In the genomic region with DNA sequence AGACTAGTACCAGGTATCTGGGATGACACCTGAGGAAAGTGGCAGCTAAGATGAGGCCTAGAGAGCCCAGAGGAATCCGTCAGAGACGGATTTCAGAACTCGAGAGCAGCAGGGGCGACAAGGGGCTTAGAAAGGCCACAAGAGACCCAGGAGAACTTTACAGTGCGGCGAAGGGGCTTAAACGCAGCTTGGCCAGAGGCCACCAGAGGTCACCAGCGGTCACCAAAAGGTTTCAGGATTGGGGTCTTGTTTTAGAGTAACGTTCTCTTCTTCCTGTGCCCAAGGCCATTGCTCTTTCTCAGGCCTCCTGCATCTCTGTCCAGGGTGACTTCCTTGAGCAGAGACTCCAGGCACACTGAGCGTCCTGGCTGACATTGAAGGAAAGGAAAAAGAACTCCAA, we compare ENCODE assay signal across 4 cellular contexts.
A peak's percentile ranks its signal among the peaks of the same experiment; 100 is the strongest.
TF ChIP-seq lines count a peak whose summit lies in the region.

No MANE protein-coding gene starts in this region.

TF ChIP-seq in SK-N-SH, 30 proteins besides CTCF, POLR2A, EP300 and RAD21:
- no peak for TF ChIP-seq MXI1 (IDR thresholded peaks at IDR 0.05; ENCODE audit: low read depth, low read length)
- no peak for TF ChIP-seq POLR2AphosphoS5 (IDR thresholded peaks at IDR 0.05; ENCODE audit: low read depth, low read length)
- TF ChIP-seq RXRA (IDR thresholded peaks at IDR 0.05; ENCODE audit: borderline replicate concordance, low read depth) = no peak
- no peak for TF ChIP-seq RFX5 (IDR thresholded peaks at IDR 0.05; ENCODE audit: low read length)
- TF ChIP-seq NRF1 (IDR thresholded peaks at IDR 0.05; ENCODE audit: low read depth, low read length) = no peak
- TF ChIP-seq SMC3 (IDR thresholded peaks at IDR 0.05; ENCODE audit: low read depth, low read length) = peak; percentile 40; the same call in 1 of the 2 replicates
- TF ChIP-seq NFIC (IDR thresholded peaks at IDR 0.05; ENCODE audit: borderline replicate concordance) = no peak
- TF ChIP-seq JUND (IDR thresholded peaks at IDR 0.05) = no peak

TF ChIP-seq in SK-N-SH treated with all-trans-retinoic acid at 6 μM for 48 hours, 23 proteins besides CTCF, POLR2A, EP300 and RAD21:
- TF ChIP-seq PPARA (CRISPR knock-in tag; IDR thresholded peaks at IDR 0.05; ENCODE audit: borderline replicate concordance) (no peak), ZNF565 (CRISPR knock-in tag; conservative IDR thresholded peaks at IDR 0.05; ENCODE audit: low read depth) (no peak), OSR1 (CRISPR knock-in tag; IDR thresholded peaks at IDR 0.05) (no peak), SNAI2 (CRISPR knock-in tag; IDR thresholded peaks at IDR 0.05) (no peak), ARNTL (CRISPR knock-in tag; IDR thresholded peaks at IDR 0.05; ENCODE audit: borderline replicate concordance, low read depth) (no peak), ZNF70 (CRISPR knock-in tag; IDR thresholded peaks at IDR 0.05) (no peak), TCF4 (CRISPR knock-in tag; IDR thresholded peaks at IDR 0.05; ENCODE audit: borderline replicate concordance) (no peak), ISL1 (CRISPR knock-in tag; IDR thresholded peaks at IDR 0.05) (no peak), CSDC2 (CRISPR knock-in tag; IDR thresholded peaks at IDR 0.05) (no peak), BACH2 (CRISPR knock-in tag; IDR thresholded peaks at IDR 0.05; ENCODE audit: borderline replicate concordance) (no peak), ZFP30 (CRISPR knock-in tag; IDR thresholded peaks at IDR 0.05) (no peak)
- TF ChIP-seq, protein P1, sequence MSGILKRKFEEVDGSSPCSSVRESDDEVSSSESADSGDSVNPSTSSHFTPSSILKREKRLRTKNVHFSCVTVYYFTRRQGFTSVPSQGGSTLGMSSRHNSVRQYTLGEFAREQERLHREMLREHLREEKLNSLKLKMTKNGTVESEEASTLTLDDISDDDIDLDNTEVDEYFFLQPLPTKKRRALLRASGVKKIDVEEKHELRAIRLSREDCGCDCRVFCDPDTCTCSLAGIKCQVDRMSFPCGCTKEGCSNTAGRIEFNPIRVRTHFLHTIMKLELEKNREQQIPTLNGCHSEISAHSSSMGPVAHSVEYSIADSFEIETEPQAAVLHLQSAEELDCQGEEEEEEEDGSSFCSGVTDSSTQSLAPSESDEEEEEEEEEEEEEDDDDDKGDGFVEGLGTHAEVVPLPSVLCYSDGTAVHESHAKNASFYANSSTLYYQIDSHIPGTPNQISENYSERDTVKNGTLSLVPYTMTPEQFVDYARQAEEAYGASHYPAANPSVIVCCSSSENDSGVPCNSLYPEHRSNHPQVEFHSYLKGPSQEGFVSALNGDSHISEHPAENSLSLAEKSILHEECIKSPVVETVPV (CRISPR knock-in tag; IDR thresholded peaks at IDR 0.05) = no peak
- TF ChIP-seq, protein P2, sequence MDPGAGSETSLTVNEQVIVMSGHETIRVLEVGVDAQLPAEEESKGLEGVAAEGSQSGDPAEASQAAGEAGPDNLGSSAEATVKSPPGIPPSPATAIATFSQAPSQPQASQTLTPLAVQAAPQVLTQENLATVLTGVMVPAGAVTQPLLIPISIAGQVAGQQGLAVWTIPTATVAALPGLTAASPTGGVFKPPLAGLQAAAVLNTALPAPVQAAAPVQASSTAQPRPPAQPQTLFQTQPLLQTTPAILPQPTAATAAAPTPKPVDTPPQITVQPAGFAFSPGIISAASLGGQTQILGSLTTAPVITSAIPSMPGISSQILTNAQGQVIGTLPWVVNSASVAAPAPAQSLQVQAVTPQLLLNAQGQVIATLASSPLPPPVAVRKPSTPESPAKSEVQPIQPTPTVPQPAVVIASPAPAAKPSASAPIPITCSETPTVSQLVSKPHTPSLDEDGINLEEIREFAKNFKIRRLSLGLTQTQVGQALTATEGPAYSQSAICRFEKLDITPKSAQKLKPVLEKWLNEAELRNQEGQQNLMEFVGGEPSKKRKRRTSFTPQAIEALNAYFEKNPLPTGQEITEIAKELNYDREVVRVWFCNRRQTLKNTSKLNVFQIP (CRISPR knock-in tag; IDR thresholded peaks at IDR 0.05; ENCODE audit: borderline replicate concordance, low read depth) = no peak
TF ChIP-seq in SK-N-SH treated with all-trans-retinoic acid at 6 μM for 48 hours: peak in this region for 0.

TF ChIP-seq in IMR-90, 13 proteins besides CTCF, POLR2A, EP300 and RAD21:
- TF ChIP-seq CEBPB (IDR thresholded peaks at IDR 0.05; ENCODE audit: low read depth, low read length) (no peak), RFX5 (IDR thresholded peaks at IDR 0.05; ENCODE audit: low read depth, low read length) (no peak), MXI1 (IDR thresholded peaks at IDR 0.05; ENCODE audit: borderline replicate concordance, low read depth, low read length) (no peak), SMC3 (IDR thresholded peaks at IDR 0.05; ENCODE audit: low read depth, low read length) (no peak), BHLHE40 (IDR thresholded peaks at IDR 0.05; ENCODE audit: low read depth, low read length) (no peak), MAFK (IDR thresholded peaks at IDR 0.05; ENCODE audit: low read depth, low read length) (no peak), NFE2L2 (IDR thresholded peaks at IDR 0.05; ENCODE audit: low read depth, low read length) (no peak), MAZ (IDR thresholded peaks at IDR 0.05; ENCODE audit: borderline replicate concordance, low read depth, low read length) (no peak), CHD1 (IDR thresholded peaks at IDR 0.05; ENCODE audit: low read depth, low read length) (no peak), RCOR1 (IDR thresholded peaks at IDR 0.05; ENCODE audit: insufficient replicate concordance, low read length) (no peak), FOS (IDR thresholded peaks at IDR 0.05; ENCODE audit: low read depth, low read length) (no peak)
- TF ChIP-seq, protein P3, sequence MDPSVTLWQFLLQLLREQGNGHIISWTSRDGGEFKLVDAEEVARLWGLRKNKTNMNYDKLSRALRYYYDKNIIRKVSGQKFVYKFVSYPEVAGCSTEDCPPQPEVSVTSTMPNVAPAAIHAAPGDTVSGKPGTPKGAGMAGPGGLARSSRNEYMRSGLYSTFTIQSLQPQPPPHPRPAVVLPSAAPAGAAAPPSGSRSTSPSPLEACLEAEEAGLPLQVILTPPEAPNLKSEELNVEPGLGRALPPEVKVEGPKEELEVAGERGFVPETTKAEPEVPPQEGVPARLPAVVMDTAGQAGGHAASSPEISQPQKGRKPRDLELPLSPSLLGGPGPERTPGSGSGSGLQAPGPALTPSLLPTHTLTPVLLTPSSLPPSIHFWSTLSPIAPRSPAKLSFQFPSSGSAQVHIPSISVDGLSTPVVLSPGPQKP (IDR thresholded peaks at IDR 0.05; ENCODE audit: borderline replicate concordance, low read depth, low read length) = no peak
- TF ChIP-seq, protein P4, sequence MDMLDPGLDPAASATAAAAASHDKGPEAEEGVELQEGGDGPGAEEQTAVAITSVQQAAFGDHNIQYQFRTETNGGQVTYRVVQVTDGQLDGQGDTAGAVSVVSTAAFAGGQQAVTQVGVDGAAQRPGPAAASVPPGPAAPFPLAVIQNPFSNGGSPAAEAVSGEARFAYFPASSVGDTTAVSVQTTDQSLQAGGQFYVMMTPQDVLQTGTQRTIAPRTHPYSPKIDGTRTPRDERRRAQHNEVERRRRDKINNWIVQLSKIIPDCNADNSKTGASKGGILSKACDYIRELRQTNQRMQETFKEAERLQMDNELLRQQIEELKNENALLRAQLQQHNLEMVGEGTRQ (IDR thresholded peaks at IDR 0.05; ENCODE audit: low read depth, low read length) = no peak
TF ChIP-seq in IMR-90: peak in this region for 0.

TF ChIP-seq in neural cell, 6 proteins besides CTCF, POLR2A, EP300 and RAD21:
- TF ChIP-seq SMC3 (conservative IDR thresholded peaks at IDR 0.05; ENCODE audit: poor library complexity) = peak; percentile 57
- no peak for TF ChIP-seq MXI1 (conservative IDR thresholded peaks at IDR 0.05; ENCODE audit: poor library complexity, severe bottlenecking)
TF ChIP-seq in neural cell: peak in this region for 1.
